Comparison of ENCODE assay signal across 8 cellular contexts in the genomic region with DNA sequence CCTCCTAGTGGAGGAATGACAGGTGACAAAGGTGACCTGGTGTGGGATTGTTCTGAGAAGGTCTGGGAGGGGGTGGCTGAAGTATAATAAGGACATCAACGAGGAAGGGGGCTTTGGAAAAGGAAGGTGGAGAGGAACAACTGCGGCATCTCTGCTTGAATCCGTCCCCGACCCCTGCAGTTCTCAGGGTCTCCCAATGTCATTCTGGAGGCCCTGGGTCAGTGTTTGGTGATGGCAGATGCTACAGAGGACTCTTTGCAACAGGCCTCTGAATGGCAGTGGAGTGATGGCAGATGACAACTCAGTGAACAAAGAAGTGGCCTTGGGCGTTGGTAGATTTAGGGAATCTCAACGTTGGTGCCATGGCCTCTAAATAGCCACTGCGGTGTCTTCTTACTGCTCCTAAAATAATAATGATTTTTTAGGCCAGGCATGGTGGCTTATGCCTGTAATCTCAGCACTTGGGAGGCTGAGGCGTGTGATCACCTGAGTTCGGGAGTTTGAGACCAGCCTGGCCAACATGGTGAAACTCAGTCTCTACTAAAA. TPM values are rescaled to one million over a fixed set of nuclear protein-coding genes. Genes with fewer than 3 reads are reported as not detected.
DNase-seq lines count a peak whose midpoint lies in the region; ATAC-seq and TF ChIP-seq lines count a peak whose summit lies in the region.

No MANE protein-coding gene starts in this region.

- H3K9me3 ChIP-seq in DND-41 (ENCODE audit: insufficient read depth, low read length, severe bottlenecking) (no peaks in the 10 kb centered on the region), PC-3 (ENCODE audit: low read length) (no peaks in the 10 kb centered on the region), ovary (no peaks in the 10 kb centered on the region), body of pancreas (no peaks in the 10 kb centered on the region)

- CTCF ChIA-PET in PC-3 (lab: Charles Lee), result no interaction called here

- H2AFZ ChIP-seq in DND-41 (ENCODE audit: low read depth, low read length), result peak overlapping the region; percentile 88; the same call in 1 of the 2 replicates
- H2AFZ ChIP-seq in PC-3 (ENCODE audit: low read length), result peak overlapping the region; percentile 81; the same call in 1 of the 2 replicates

- POLR2A ChIA-PET in PC-3 (lab: Charles Lee; ENCODE audit: unreplicated experiment), result no interaction called here

- TF ChIP-seq EP300 in ovary (IDR thresholded peaks at IDR 0.05), result no peak

- H3K36me3 ChIP-seq in DND-41 (ENCODE audit: insufficient read depth, low read length) (peaks cover 26% of the 10 kb centered on the region), PC-3 (ENCODE audit: low read depth, low read length) (peaks cover 20% of the 10 kb centered on the region; the same call in 1 of the 2 replicates), ovary (no peaks in the 10 kb centered on the region), body of pancreas (replicated peaks in 1 of 2; ENCODE audit: insufficient read depth in 1 of 2, low read depth in 2 of 2) (peaks cover 0 to 13% of the 10 kb centered on the region in 2 donors)

- TF ChIP-seq POLR2A in ovary (IDR thresholded peaks at IDR 0.05) (no peak), body of pancreas (IDR thresholded peaks at IDR 0.05) (no peak)

- BruUV-seq in PC-3 (replicated peaks; lab: Mats Ljungman, UMichigan), result no TSS peak

- H3K9me2 ChIP-seq in PC-3 (replicated peaks; ENCODE audit: low read length), result no peaks in the 10 kb centered on the region

- no peak for DNase-seq in DND-41
- no peak for DNase-seq in PC-3
- no peak for DNase-seq in epithelial cell of esophagus (ENCODE audit: low read depth)
- DNase-seq in ovary, result peak in 1 of 5 donors; percentile 28
- DNase-seq in AML-193 (lab: John Stamatoyannopoulos, UW), result no peak
- DNase-seq in mesenteric fat pad (ENCODE audit: low spot score), result no peak
- no peak for DNase-seq in body of pancreas
- DNase-seq in NCI-H446 treated with DMSO at 0.1 percent for 48 hours (lab: John Stamatoyannopoulos, UW), result no peak

- H4K20me1 ChIP-seq in DND-41 (ENCODE audit: insufficient read depth, low read length) (no peaks in the 10 kb centered on the region; the same call in 1 of the 2 replicates), PC-3 (ENCODE audit: low read length) (no peaks in the 10 kb centered on the region)

- peak overlapping the region; percentile 73 for H3K4me2 ChIP-seq in DND-41 (ENCODE audit: insufficient read depth, low read length)
- H3K4me2 ChIP-seq in PC-3 (ENCODE audit: low read length), result peak overlapping the region; percentile 97

- 76 to 81% (median 81%) methylated on average over 9 of the region's 9 CpGs for WGBS in ovary, 3 donors
- 80% methylated on average over 9 of the region's 9 CpGs for WGBS in body of pancreas, 2 donors

- ATAC-seq in DND-41 (ENCODE audit: insufficient read depth, low read depth), result no peak
- no peak for ATAC-seq in PC-3
- ATAC-seq in body of pancreas, result no peak

- no peaks in the 10 kb centered on the region for H3K27me3 ChIP-seq in DND-41 (ENCODE audit: insufficient read depth, low read length, poor library complexity)
- no peaks in the 10 kb centered on the region for H3K27me3 ChIP-seq in PC-3 (ENCODE audit: low read length)
- no peaks in the 10 kb centered on the region for H3K27me3 ChIP-seq in ovary
- H3K27me3 ChIP-seq in body of pancreas, result no peaks in the 10 kb centered on the region

- H3K79me2 ChIP-seq in DND-41 (ENCODE audit: insufficient read depth, low read length), result no peaks in the 10 kb centered on the region
- H3K79me2 ChIP-seq in PC-3 (ENCODE audit: low read length), result peaks cover 24% of the 10 kb centered on the region

- H3K9ac ChIP-seq in DND-41 (ENCODE audit: low read depth, low read length), result peak overlapping the region; percentile 70; the same call in 1 of the 2 replicates
- peak overlapping the region; percentile 87; the same call in 1 of the 2 replicates for H3K9ac ChIP-seq in PC-3 (ENCODE audit: low read length)

- peaks cover 24% of the 10 kb centered on the region for H3K4me1 ChIP-seq in DND-41 (ENCODE audit: insufficient read depth, low read length)
- H3K4me1 ChIP-seq in PC-3 (ENCODE audit: insufficient read depth, low read length), result peaks cover 33% of the 10 kb centered on the region
- H3K4me1 ChIP-seq in ovary (ENCODE audit: insufficient read depth), result peaks cover 2% of the 10 kb centered on the region
- H3K4me1 ChIP-seq in body of pancreas, result peaks cover 17% of the 10 kb centered on the region

- intact Hi-C loops in PC-3 (cut with micrococcal nuclease), result no loop called here
- intact Hi-C loops in ovary (cut with DNase I), result loop anchor here in 1 of 4 donors (2.0 kb wide), 1 partner anchor 21 kb away; no protein-coding TSS in a partner anchor
- intact Hi-C loops in body of pancreas (cut with DNase I), result no loop called here

- H3K27ac ChIP-seq in DND-41 (ENCODE audit: low read length) (no peak overlapping the region), PC-3 (ENCODE audit: low read length) (no peak overlapping the region), ovary (peak overlapping the region; percentile 83 to 93), body of pancreas (no peak overlapping the region)

- no peak for TF ChIP-seq CTCF in DND-41 (IDR thresholded peaks at IDR 0.05; ENCODE audit: borderline replicate concordance, extremely low read depth, low read length, poor library complexity, severe bottlenecking)
- no peak for TF ChIP-seq CTCF in PC-3 (conservative IDR thresholded peaks at IDR 0.05; ENCODE audit: low read depth, low read length)
- no peak for TF ChIP-seq CTCF in epithelial cell of esophagus (IDR thresholded peaks at IDR 0.05; ENCODE audit: insufficient read depth, low read depth, low read length, missing control alignments)
- TF ChIP-seq CTCF in ovary (IDR thresholded peaks at IDR 0.05), result no peak
- TF ChIP-seq CTCF in body of pancreas (IDR thresholded peaks at IDR 0.05), result no peak

- H3K4me3 ChIP-seq in DND-41 (ENCODE audit: low read depth in 1 of 2, low read length in 2 of 2), result peak overlapping the region in 1 of 2 experiments; percentile 62; a peak in 3 of 4 replicates
- H3K4me3 ChIP-seq in PC-3 (ENCODE audit: low read length), result peak overlapping the region; percentile 95
- H3K4me3 ChIP-seq in epithelial cell of esophagus (ENCODE audit: low read length), result peak overlapping the region; percentile 57
- peak overlapping the region; percentile 81 for H3K4me3 ChIP-seq in ovary
- no peak overlapping the region for H3K4me3 ChIP-seq in body of pancreas

- H3F3A ChIP-seq in PC-3 (ENCODE audit: low read length, unreplicated experiment), result no peaks in the 10 kb centered on the region

RNA-seq across cellular contexts. Expression of a gene that starts 1.3 kb away (rescaled TPM):
- total RNA-seq in PC-3 (2014; rRNA removed), result 34.5 and 58.1 TPM in 2 replicates
- total RNA-seq in ovary, result 10 to 100 TPM; 21.0 to 61.5 (median 48.2) TPM
- 10 to 100 TPM in 1 of 2 donors, 1 to 10 TPM in 1; 6.0 to 32.0 TPM for polyA plus RNA-seq in ovary
- 38.8 TPM for total RNA-seq in mesenteric fat pad
- 10 to 100 TPM; 24.9 to 50.8 TPM for total RNA-seq in body of pancreas

RNA-seq across cellular contexts. Expression of a gene that starts 52.0 kb away (rescaled TPM):
- total RNA-seq in PC-3 (2014; rRNA removed) (18.6 and 21.0 TPM in 2 replicates), ovary (10 to 100 TPM; 41.1 to 85.9 (median 53.5) TPM), mesenteric fat pad (563 TPM), body of pancreas (10 to 100 TPM in 1 of 2 donors, 1 to 10 TPM in 1; 8.3 to 50.1 TPM)
- polyA plus RNA-seq in ovary, result 10 to 100 TPM; 17.9 to 69.4 TPM

Comparison
In these comparisons a context has a peak if more than half of its experiments do, and no peak if none do; other contexts are left out.
1. H3K27ac ChIP-seq: peak in ovary (2 of 2); none in DND-41 (single experiment), PC-3 (single experiment) and body of pancreas (0 of 4).
2. H3K4me3 ChIP-seq: peak in PC-3 (single experiment), epithelial cell of esophagus (single experiment) and ovary (single experiment); none in body of pancreas (0 of 2).